ENCODE assay signal across 1 cellular context in the genomic region with DNA sequence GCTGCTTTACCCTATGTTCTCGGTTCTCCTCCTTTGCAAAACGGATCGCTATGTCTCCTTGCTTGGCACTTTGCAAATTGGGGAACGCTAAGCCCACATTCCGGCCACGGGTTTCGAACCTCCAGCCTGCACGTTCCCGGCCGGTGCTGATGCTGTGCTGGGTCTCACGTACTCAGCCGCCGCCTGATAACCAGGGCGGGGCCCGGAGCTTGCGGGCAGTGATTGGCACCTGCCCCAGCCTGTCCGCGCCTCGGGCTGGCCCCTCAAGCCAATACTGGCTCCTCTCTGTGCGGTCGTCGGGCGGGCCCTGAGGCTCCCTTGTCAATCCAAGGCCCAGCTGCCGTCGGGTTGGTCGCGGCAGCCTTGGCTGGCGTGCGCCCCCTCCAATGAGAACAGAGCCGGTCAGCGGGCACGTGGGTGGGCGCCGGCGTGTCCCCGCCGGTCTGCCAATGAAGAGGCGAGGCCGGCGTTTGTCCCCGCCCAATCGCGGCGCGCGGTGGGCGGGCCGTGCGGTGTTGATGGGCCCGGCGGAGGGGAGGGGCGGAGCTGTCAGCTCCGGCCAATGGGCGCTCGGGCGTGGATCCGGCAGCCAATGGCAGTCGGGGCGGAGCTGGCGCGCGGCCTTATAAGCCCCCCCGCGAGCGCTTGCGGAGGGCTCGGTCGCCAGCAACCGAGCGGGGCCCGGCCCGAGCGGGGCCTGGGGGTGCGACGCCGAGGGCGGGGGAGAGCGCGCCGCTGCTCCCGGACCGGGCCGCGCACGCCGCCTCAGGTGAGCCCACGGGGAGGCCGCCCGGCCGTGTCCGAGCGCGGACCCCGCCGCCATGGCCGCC.
TF ChIP-seq lines count a peak whose summit lies in the region.

Gene KDM4B, plus strand, starts transcription at position 652 of the 830 bp plus-strand sequence. CDS start 63,778 bp downstream, outside the sequence.

TF ChIP-seq in HepG2, 621 proteins besides CTCF, POLR2A, EP300 and RAD21 (continued from another document and continues in another):
- TF ChIP-seq ZNF878 (CRISPR knock-in tag; IDR thresholded peaks at IDR 0.05) (no peak), ZBTB7B (CRISPR knock-in tag; IDR thresholded peaks at IDR 0.05) (no peak), PRPF4 (IDR thresholded peaks at IDR 0.05; ENCODE audit: low read depth, low read length, poor library complexity, severe bottlenecking) (no peak), ZC3H4 (CRISPR knock-in tag; IDR thresholded peaks at IDR 0.05; ENCODE audit: borderline replicate concordance) (no peak), MYC (CRISPR knock-in tag; IDR thresholded peaks at IDR 0.05; ENCODE audit: borderline replicate concordance) (peak; percentile 59; the same call in 1 of the 2 replicates), SP1 (IDR thresholded peaks at IDR 0.05) (no peak; the same call in 1 of the 2 replicates), SP1 (CRISPR knock-in tag; IDR thresholded peaks at IDR 0.05) (peak; percentile 74; the same call in 1 of the 2 replicates), ZNF326 (CRISPR knock-in tag; IDR thresholded peaks at IDR 0.05; ENCODE audit: borderline replicate concordance) (no peak), ZBTB42 (CRISPR knock-in tag; IDR thresholded peaks at IDR 0.05) (no peak), NR2F2 (IDR thresholded peaks at IDR 0.05; ENCODE audit: borderline replicate concordance, low read depth) (no peak), FOXK2 (IDR thresholded peaks at IDR 0.05) (peak; percentile 37; the same call in 1 of the 2 replicates), CREBL2 (CRISPR knock-in tag; IDR thresholded peaks at IDR 0.05; ENCODE audit: borderline replicate concordance) (no peak), ZNF276 (CRISPR knock-in tag; IDR thresholded peaks at IDR 0.05; ENCODE audit: low read depth) (no peak), ELF4 (CRISPR knock-in tag; IDR thresholded peaks at IDR 0.05; ENCODE audit: borderline replicate concordance) (no peak), ADNP (CRISPR knock-in tag; IDR thresholded peaks at IDR 0.05) (peak; percentile 98), ZSCAN5A (CRISPR knock-in tag; IDR thresholded peaks at IDR 0.05; ENCODE audit: borderline replicate concordance) (no peak), ZFP37 (CRISPR knock-in tag; IDR thresholded peaks at IDR 0.05; ENCODE audit: borderline replicate concordance) (no peak), HNRNPLL (IDR thresholded peaks at IDR 0.05; ENCODE audit: low read depth, low read length, poor library complexity, severe bottlenecking) (peak; percentile 66), ISX (CRISPR knock-in tag; conservative IDR thresholded peaks at IDR 0.05) (no peak), ZNF34 (CRISPR knock-in tag; IDR thresholded peaks at IDR 0.05; ENCODE audit: borderline replicate concordance) (no peak), FOXC1 (CRISPR knock-in tag; IDR thresholded peaks at IDR 0.05; ENCODE audit: borderline replicate concordance) (no peak), UBTF (CRISPR knock-in tag; IDR thresholded peaks at IDR 0.05) (no peak; the same call in 1 of the 2 replicates), GPBP1L1 (CRISPR knock-in tag; IDR thresholded peaks at IDR 0.05) (no peak), WIZ (CRISPR knock-in tag; IDR thresholded peaks at IDR 0.05) (no peak), NFKB2 (CRISPR knock-in tag; IDR thresholded peaks at IDR 0.05; ENCODE audit: borderline replicate concordance) (no peak; the same call in 1 of the 2 replicates), MTF1 (CRISPR knock-in tag; IDR thresholded peaks at IDR 0.05) (no peak), ZNF160 (CRISPR knock-in tag; IDR thresholded peaks at IDR 0.05) (no peak), JARID2 (CRISPR knock-in tag; IDR thresholded peaks at IDR 0.05; ENCODE audit: insufficient replicate concordance) (no peak), ZNF564 (CRISPR knock-in tag; IDR thresholded peaks at IDR 0.05) (no peak), ZNF382 (CRISPR knock-in tag; IDR thresholded peaks at IDR 0.05; ENCODE audit: borderline replicate concordance) (no peak), ZNF775 (CRISPR knock-in tag; IDR thresholded peaks at IDR 0.05; ENCODE audit: borderline replicate concordance) (no peak), ZNF44 (CRISPR knock-in tag; IDR thresholded peaks at IDR 0.05) (no peak), ZNF550 (CRISPR knock-in tag; IDR thresholded peaks at IDR 0.05; ENCODE audit: borderline replicate concordance) (no peak)
- TF ChIP-seq, protein P1, sequence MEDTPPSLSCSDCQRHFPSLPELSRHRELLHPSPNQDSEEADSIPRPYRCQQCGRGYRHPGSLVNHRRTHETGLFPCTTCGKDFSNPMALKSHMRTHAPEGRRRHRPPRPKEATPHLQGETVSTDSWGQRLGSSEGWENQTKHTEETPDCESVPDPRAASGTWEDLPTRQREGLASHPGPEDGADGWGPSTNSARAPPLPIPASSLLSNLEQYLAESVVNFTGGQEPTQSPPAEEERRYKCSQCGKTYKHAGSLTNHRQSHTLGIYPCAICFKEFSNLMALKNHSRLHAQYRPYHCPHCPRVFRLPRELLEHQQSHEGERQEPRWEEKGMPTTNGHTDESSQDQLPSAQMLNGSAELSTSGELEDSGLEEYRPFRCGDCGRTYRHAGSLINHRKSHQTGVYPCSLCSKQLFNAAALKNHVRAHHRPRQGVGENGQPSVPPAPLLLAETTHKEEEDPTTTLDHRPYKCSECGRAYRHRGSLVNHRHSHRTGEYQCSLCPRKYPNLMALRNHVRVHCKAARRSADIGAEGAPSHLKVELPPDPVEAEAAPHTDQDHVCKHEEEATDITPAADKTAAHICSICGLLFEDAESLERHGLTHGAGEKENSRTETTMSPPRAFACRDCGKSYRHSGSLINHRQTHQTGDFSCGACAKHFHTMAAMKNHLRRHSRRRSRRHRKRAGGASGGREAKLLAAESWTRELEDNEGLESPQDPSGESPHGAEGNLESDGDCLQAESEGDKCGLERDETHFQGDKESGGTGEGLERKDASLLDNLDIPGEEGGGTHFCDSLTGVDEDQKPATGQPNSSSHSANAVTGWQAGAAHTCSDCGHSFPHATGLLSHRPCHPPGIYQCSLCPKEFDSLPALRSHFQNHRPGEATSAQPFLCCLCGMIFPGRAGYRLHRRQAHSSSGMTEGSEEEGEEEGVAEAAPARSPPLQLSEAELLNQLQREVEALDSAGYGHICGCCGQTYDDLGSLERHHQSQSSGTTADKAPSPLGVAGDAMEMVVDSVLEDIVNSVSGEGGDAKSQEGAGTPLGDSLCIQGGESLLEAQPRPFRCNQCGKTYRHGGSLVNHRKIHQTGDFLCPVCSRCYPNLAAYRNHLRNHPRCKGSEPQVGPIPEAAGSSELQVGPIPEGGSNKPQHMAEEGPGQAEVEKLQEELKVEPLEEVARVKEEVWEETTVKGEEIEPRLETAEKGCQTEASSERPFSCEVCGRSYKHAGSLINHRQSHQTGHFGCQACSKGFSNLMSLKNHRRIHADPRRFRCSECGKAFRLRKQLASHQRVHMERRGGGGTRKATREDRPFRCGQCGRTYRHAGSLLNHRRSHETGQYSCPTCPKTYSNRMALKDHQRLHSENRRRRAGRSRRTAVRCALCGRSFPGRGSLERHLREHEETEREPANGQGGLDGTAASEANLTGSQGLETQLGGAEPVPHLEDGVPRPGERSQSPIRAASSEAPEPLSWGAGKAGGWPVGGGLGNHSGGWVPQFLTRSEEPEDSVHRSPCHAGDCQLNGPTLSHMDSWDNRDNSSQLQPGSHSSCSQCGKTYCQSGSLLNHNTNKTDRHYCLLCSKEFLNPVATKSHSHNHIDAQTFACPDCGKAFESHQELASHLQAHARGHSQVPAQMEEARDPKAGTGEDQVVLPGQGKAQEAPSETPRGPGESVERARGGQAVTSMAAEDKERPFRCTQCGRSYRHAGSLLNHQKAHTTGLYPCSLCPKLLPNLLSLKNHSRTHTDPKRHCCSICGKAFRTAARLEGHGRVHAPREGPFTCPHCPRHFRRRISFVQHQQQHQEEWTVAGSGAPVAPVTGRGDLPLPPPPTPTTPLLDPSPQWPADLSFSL (CRISPR knock-in tag; IDR thresholded peaks at IDR 0.05) = no peak
- TF ChIP-seq, protein P2, sequence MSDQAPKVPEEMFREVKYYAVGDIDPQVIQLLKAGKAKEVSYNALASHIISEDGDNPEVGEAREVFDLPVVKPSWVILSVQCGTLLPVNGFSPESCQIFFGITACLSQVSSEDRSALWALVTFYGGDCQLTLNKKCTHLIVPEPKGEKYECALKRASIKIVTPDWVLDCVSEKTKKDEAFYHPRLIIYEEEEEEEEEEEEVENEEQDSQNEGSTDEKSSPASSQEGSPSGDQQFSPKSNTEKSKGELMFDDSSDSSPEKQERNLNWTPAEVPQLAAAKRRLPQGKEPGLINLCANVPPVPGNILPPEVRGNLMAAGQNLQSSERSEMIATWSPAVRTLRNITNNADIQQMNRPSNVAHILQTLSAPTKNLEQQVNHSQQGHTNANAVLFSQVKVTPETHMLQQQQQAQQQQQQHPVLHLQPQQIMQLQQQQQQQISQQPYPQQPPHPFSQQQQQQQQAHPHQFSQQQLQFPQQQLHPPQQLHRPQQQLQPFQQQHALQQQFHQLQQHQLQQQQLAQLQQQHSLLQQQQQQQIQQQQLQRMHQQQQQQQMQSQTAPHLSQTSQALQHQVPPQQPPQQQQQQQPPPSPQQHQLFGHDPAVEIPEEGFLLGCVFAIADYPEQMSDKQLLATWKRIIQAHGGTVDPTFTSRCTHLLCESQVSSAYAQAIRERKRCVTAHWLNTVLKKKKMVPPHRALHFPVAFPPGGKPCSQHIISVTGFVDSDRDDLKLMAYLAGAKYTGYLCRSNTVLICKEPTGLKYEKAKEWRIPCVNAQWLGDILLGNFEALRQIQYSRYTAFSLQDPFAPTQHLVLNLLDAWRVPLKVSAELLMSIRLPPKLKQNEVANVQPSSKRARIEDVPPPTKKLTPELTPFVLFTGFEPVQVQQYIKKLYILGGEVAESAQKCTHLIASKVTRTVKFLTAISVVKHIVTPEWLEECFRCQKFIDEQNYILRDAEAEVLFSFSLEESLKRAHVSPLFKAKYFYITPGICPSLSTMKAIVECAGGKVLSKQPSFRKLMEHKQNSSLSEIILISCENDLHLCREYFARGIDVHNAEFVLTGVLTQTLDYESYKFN (CRISPR knock-in tag; conservative IDR thresholded peaks at IDR 0.05) = peak; percentile 39; the same call in 1 of the 2 replicates
- TF ChIP-seq, protein P3, sequence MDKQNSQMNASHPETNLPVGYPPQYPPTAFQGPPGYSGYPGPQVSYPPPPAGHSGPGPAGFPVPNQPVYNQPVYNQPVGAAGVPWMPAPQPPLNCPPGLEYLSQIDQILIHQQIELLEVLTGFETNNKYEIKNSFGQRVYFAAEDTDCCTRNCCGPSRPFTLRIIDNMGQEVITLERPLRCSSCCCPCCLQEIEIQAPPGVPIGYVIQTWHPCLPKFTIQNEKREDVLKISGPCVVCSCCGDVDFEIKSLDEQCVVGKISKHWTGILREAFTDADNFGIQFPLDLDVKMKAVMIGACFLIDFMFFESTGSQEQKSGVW (CRISPR knock-in tag; IDR thresholded peaks at IDR 0.05; ENCODE audit: borderline replicate concordance) = no peak
